Comparison of ENCODE assay signal across 7 cellular contexts in the genomic region with DNA sequence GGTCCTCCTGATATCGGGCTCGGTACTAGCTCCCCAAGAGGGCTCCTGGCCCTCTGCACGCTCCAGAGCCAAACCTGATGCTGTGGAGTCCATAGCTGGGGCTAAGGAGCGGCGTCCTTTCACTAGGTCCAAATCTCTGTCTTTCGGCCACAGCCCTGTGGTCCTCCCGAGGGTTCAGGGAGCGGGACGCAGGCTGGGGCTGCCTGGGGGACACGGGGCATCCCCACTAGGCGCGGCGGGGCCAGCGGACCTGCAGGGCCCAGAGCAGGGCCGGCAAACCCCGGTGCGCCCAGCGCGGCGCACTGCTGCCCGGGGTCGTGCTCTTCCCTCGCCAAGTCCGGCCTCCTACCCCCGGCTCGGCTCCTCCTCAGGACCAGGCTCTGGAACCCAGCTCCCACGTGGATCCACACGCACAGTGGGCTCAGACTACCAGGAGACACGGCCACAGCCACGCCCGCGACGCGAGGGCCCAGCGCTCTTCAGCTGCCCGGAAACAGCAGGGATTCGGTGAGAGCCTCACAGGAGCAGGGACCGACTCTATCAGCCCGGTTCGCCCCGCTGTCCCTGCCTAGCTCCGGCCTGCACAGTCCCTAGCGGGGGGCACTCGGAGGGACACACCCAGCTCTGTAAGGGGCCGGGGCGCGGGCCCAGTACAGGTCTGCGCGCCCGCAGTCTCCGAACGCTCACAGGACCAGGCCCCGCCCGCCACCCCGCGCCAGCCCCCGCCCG. TPM values are rescaled to one million over a fixed set of nuclear protein-coding genes. Genes with fewer than 3 reads are reported as not detected.
DNase-seq lines count a peak whose midpoint lies in the region; ATAC-seq, FAIRE-seq and TF ChIP-seq lines count a peak whose summit lies in the region.

No MANE protein-coding gene starts in this region.

- peak overlapping the region; percentile 67 to 94 for H3K4me2 ChIP-seq in H1 (ENCODE audit: insufficient read depth in 1 of 2, low read depth in 2 of 2, low read length in 2 of 2)

- H4K91ac ChIP-seq in H1 (replicated peaks; ENCODE audit: insufficient read length, low read length): no peak overlapping the region

- H3K36me3 Mint-ChIP-seq in WTC11: peaks cover 25% of the 10 kb centered on the region

- H2BK120ac ChIP-seq in H1 (replicated peaks; ENCODE audit: low read depth, low read length): no peak overlapping the region

- H3K23me2 ChIP-seq in H1 (ENCODE audit: low read depth, low read length): peaks cover 6% of the 10 kb centered on the region

- no peak overlapping the region for H2AK5ac ChIP-seq in H1 (ENCODE audit: low read depth, low read length)

- H3K4me3 Mint-ChIP-seq in WTC11: peak overlapping the region; percentile 79

- no peak overlapping the region for H3K23ac ChIP-seq in H1 (ENCODE audit: insufficient read length)

- no peak overlapping the region for H3K4ac ChIP-seq in H1 (replicated peaks; ENCODE audit: insufficient read length, low read depth, low read length)

- CTCF ChIA-PET in WTC11 (lab: Charles Lee) (interaction anchor here (0.9 to 1.9 kb wide), 4 partner anchors 37 to 230 kb away, joined by 3 to 7 read pairs (median 4); partner anchors contain the start of gene MRPS5), H1 (lab: Charles Lee; ENCODE audit: partially characterized antibody) (interaction anchor here (0.7 to 2.3 kb wide), 5 partner anchors 37 to 82 kb away, joined by 3 to 10 read pairs (median 4); partner anchors contain the start of gene MRPS5)

- H3K27me3 ChIP-seq in GM06990 (replicated peaks; ENCODE audit: control insufficient read depth, insufficient read depth, low read length) (no peaks in the 10 kb centered on the region), H1 (replicated peaks in 1 of 4; ENCODE audit: control insufficient read depth in 3 of 4, extremely low read depth in 1 of 4, insufficient read depth in 3 of 4, low read length in 3 of 4) (peaks cover 0 to 12% (median 9%) of the 10 kb centered on the region in 4 experiments; a peak in 4 of 7 replicates), lung (ENCODE audit: control insufficient read depth, insufficient read depth) (no peaks in the 10 kb centered on the region)

- TF ChIP-seq RAD21 in H1 (IDR thresholded peaks at IDR 0.05 in 1 of 2, conservative IDR thresholded peaks at IDR 0.05 in 1 of 2; ENCODE audit: low read depth in 2 of 2, low read length in 2 of 2): no peak

- H3K56ac ChIP-seq in H1 (replicated peaks; ENCODE audit: insufficient read length, low read depth, low read length): peak overlapping the region; percentile 61

- H3K36me3 ChIP-seq in GM06990 (ENCODE audit: control insufficient read depth, insufficient read depth, low read length) (peaks cover 2% of the 10 kb centered on the region; the same call in 1 of the 2 replicates), H1 (ENCODE audit: control insufficient read depth in 2 of 4, insufficient read depth in 4 of 4, low read length in 3 of 4) (peaks cover 0 to 15% (median 6%) of the 10 kb centered on the region in 4 experiments; a peak in 4 of 8 replicates), lung (ENCODE audit: control insufficient read depth in 2 of 2, insufficient read depth in 2 of 2, low read length in 2 of 2) (peaks cover 6 to 10% of the 10 kb centered on the region in 2 donors)

- peaks cover 11% of the 10 kb centered on the region for H3K4me1 Mint-ChIP-seq in WTC11

- DNase-seq in GM06990 (ENCODE audit: extremely low read depth, insufficient read length) (peak; percentile 61), HT-29 (ENCODE audit: low spot score) (peak; percentile 33), WTC11 (ENCODE audit: low spot score) (peak; percentile 51), H1 (ENCODE audit: low read depth in 1 of 2, low spot score in 2 of 2) (peak in 1 of 2 experiments; percentile 61), lung (ENCODE audit: low spot score) (peak; percentile 47)
- peak; percentile 47 for DNase-seq in stimulated activated naive CD4-positive, alpha-beta T cell treated with Interleukin-2 at 50 U/mL for 16 hours (lab: John Stamatoyannopoulos, UW)

- peak overlapping the region; percentile 63 for H4K8ac ChIP-seq in H1 (ENCODE audit: extremely low read depth, insufficient read depth, low read length)

- peaks cover 0 to 3% (median 0%) of the 10 kb centered on the region in 4 experiments; a peak in 2 of 7 replicates for H3K4me1 ChIP-seq in H1 (replicated peaks in 1 of 4; ENCODE audit: control insufficient read depth in 3 of 4, insufficient read depth in 4 of 4, low read length in 3 of 4)
- peaks cover 0 to 13% of the 10 kb centered on the region in 2 donors for H3K4me1 ChIP-seq in lung (ENCODE audit: control insufficient read depth in 2 of 2, insufficient read depth in 2 of 2, low read length in 2 of 2)

- no peak for TF ChIP-seq EP300 in H1 (IDR thresholded peaks at IDR 0.05; ENCODE audit: borderline replicate concordance in 1 of 2, low read depth in 2 of 2, low read length in 2 of 2)

- no peaks in the 10 kb centered on the region for H4K20me1 ChIP-seq in H1 (replicated peaks in 1 of 2; ENCODE audit: control insufficient read depth in 1 of 2, insufficient read depth in 2 of 2, low read length in 2 of 2)

- no peak for FAIRE-seq in H1 (lab: Jason Lieb, UNC)

- POLR2A ChIA-PET in WTC11 (lab: Charles Lee) (interaction anchor here (1.0 to 1.3 kb wide), 2 partner anchors 11 to 37 kb away, joined by 3 read pairs; partner anchors contain the start of gene MRPS5), H1 (lab: Charles Lee; ENCODE audit: partially characterized antibody) (interaction anchor here (1.0 to 1.1 kb wide), 3 partner anchors 9 to 38 kb away, joined by 3 to 5 read pairs (median 4); no protein-coding TSS in a partner anchor)

- WGBS in H1 (ENCODE audit: extremely low coverage in 1 of 2, insufficient coverage in 1 of 2, insufficient read length in 1 of 2, insufficient replicate concordance in 2 of 2, low coverage in 1 of 2, low lambda C conversion rate in 2 of 2, missing lambda C conversion rate in 1 of 2), 2 experiments: 12% methylated on average over 21 of the region's 58 CpGs; no CpG with 5 or more reads in 1 of the 2 experiments
- 1 to 2% methylated on average over 50 to 58 of the region's 58 CpGs for WGBS in lung, 2 donors

- peak overlapping the region; percentile 68; the same call in 1 of the 2 replicates for H2BK12ac ChIP-seq in H1 (ENCODE audit: low read depth, low read length)

- 0 out of 4 replicates have a peak, but pooled peaks cover 0 to 2% of the 10 kb centered on the region in 2 experiments for H3K79me2 ChIP-seq in H1 (ENCODE audit: control insufficient read depth in 1 of 2, insufficient read depth in 2 of 2, low read length in 2 of 2)

- TF ChIP-seq CTCF in GM06990 (IDR thresholded peaks at IDR 0.05; ENCODE audit: insufficient read depth, low read length, poor library complexity, severe bottlenecking): no peak
- no peak for TF ChIP-seq CTCF in WTC11 (IDR thresholded peaks at IDR 0.05)
- no peak for TF ChIP-seq CTCF in H1 (IDR thresholded peaks at IDR 0.05; ENCODE audit: control extremely low read depth in 1 of 3, insufficient read depth in 1 of 3, low read depth in 1 of 3, low read length in 3 of 3)
- no peak for TF ChIP-seq CTCF in lung (IDR thresholded peaks at IDR 0.05; ENCODE audit: control extremely low read depth, extremely low read depth)

- peak; percentile 42 for ATAC-seq in GM21515 (IDR thresholded peaks at IDR 0.05; ENCODE audit: unreplicated experiment)
- ATAC-seq in WTC11: peak; percentile 77
- ATAC-seq in lung (ENCODE audit: insufficient read depth, low FRiP score): peak; percentile 72

- H3K18ac ChIP-seq in H1 (ENCODE audit: extremely low read depth, low read length): peak overlapping the region; percentile 93

- H3K9me3 ChIP-seq in H1 (ENCODE audit: insufficient read depth in 2 of 2, low read depth in 1 of 2, low read length in 1 of 2) (peaks cover 6 to 9% of the 10 kb centered on the region in 2 experiments; a peak in 3 of 4 replicates), lung (ENCODE audit: control insufficient read depth in 2 of 2, insufficient read depth in 1 of 2, low read length in 1 of 2) (peaks cover 0 to 11% of the 10 kb centered on the region in 2 donors)

- 0 out of 2 replicates have a peak, but pooled peaks cover 4% of the 10 kb centered on the region for H3K9me3 Mint-ChIP-seq in WTC11

- H3K9ac ChIP-seq in H1 (replicated peaks in 1 of 4; ENCODE audit: extremely low read depth in 1 of 4, low read depth in 3 of 4, low read length in 3 of 4): peak overlapping the region in 3 of 4 experiments; percentile 0 to 35 (median 25); a peak in 4 of 7 replicates

- H3K14ac ChIP-seq in H1 (ENCODE audit: insufficient read length): no peak overlapping the region

- TF ChIP-seq POLR2A in H1 (IDR thresholded peaks at IDR 0.05; ENCODE audit: control extremely low read depth in 1 of 2, low read depth in 2 of 2, low read length in 2 of 2): no peak

- H2AFZ ChIP-seq in H1 (ENCODE audit: low read length): peak overlapping the region; percentile 95

- no peak overlapping the region for H2BK5ac ChIP-seq in H1 (ENCODE audit: low read depth, low read length)

- no peak overlapping the region for H2BK20ac ChIP-seq in H1 (ENCODE audit: low read length)

- peaks cover 17% of the 10 kb centered on the region for H3K27me3 Mint-ChIP-seq in WTC11 (ENCODE audit: low read depth)

- no peak overlapping the region for H4K5ac ChIP-seq in H1 (ENCODE audit: insufficient read length, low read depth, low read length)

- no peak overlapping the region for H3K27ac Mint-ChIP-seq in WTC11

- H2BK15ac ChIP-seq in H1 (ENCODE audit: low read length): 0 out of 2 replicates have a peak overlapping the region, but pooled peaks have one; percentile 81

- H3K79me1 ChIP-seq in H1 (ENCODE audit: low read depth, low read length): no peaks in the 10 kb centered on the region

- no peak overlapping the region for H3K27ac ChIP-seq in H1 (ENCODE audit: low read depth, low read length)
- H3K27ac ChIP-seq in lung (ENCODE audit: low read depth in 1 of 2, low read length in 1 of 2): peak overlapping the region; percentile 73 to 90

- peak overlapping the region; percentile 82 for H3K4me3 ChIP-seq in GM06990 (replicated peaks; ENCODE audit: low read depth, low read length)
- H3K4me3 ChIP-seq in H1 (ENCODE audit: extremely low read depth in 1 of 4, insufficient read depth in 2 of 4, low read depth in 3 of 4, low read length in 4 of 4): peak overlapping the region; percentile 59 to 84 (median 74)
- peak overlapping the region; percentile 66 for H3K4me3 ChIP-seq in lung

RNA-seq across cellular contexts. Expression of gene ZNF514, which starts 0.6 kb away (rescaled TPM):
- total RNA-seq in HT-29 (2014; rRNA removed; shearing (Covaris generic)): 5.4 and 5.6 TPM in 2 replicates
- total RNA-seq in WTC11 (2021) (18.0 to 19.3 TPM (median 18.2 TPM) in 3 replicates), lung (10 to 100 TPM; 18.9 to 38.4 TPM)
- total RNA-seq in H1 (2021; fragmentation: NEBNext Ultra II Directional; extraction: Animal tissue kit (Norgen Biotek cat#: 25700)): 12.1 and 13.3 TPM in 2 replicates
- polyA plus RNA-seq in H1 (2011; rRNA removed) (4.2 and 5.3 TPM in 2 replicates), lung (1 to 10 TPM; 5.0 to 6.8 TPM)
- polyA plus RNA-seq in H1 (2011; cell fraction: cytosol; rRNA removed): 9.1 TPM
- 12.2 TPM for polyA plus RNA-seq in H1 (2011; cell fraction: nucleus; rRNA removed)
- 10.5 to 14.9 TPM (median 11.1 TPM) in 4 replicates for polyA plus RNA-seq in H1 (2012, experiment 1 of 2)
- 0.79 TPM for polyA plus RNA-seq in H1 (2012, experiment 2 of 2)
- 10.8 TPM for polyA plus RNA-seq in H1 (2013, experiment 1 of 2)
- polyA plus RNA-seq in H1 (2013, experiment 2 of 2): 9.2 TPM
- 5.4 and 7.5 TPM in 2 replicates for polyA minus RNA-seq in H1 (2011; rRNA and poly(A)+ RNA removed)
- polyA minus RNA-seq in H1 (2011; cell fraction: cytosol; rRNA and poly(A)+ RNA removed): 8.2 TPM
- polyA minus RNA-seq in H1 (2011; cell fraction: nucleus; rRNA and poly(A)+ RNA removed): 19.7 TPM

RNA-seq across cellular contexts. Expression of gene ZNF2, which starts 6.6 kb away (rescaled TPM):
- total RNA-seq in HT-29 (2014; rRNA removed; shearing (Covaris generic)): 0.69 and 0.70 TPM in 2 replicates
- total RNA-seq in WTC11 (2021): 2.4 to 3.5 TPM (median 3.4 TPM) in 3 replicates
- total RNA-seq in H1 (2021; fragmentation: NEBNext Ultra II Directional; extraction: Animal tissue kit (Norgen Biotek cat#: 25700)): 2.9 and 3.0 TPM in 2 replicates
- polyA plus RNA-seq in H1 (2011; rRNA removed): 0.93 and 1.3 TPM in 2 replicates
- polyA plus RNA-seq in H1 (2011; cell fraction: cytosol; rRNA removed): 1.1 TPM
- 1.4 TPM for polyA plus RNA-seq in H1 (2011; cell fraction: nucleus; rRNA removed)
- 1.1 to 1.5 TPM (median 1.4 TPM) in 4 replicates for polyA plus RNA-seq in H1 (2012, experiment 1 of 2)
- polyA plus RNA-seq in H1 (2012, experiment 2 of 2): 0.33 TPM
- polyA plus RNA-seq in H1 (2013, experiment 1 of 2): 1.4 TPM
- 1.5 TPM for polyA plus RNA-seq in H1 (2013, experiment 2 of 2)
- polyA minus RNA-seq in H1 (2011; rRNA and poly(A)+ RNA removed): 3.1 and 3.6 TPM in 2 replicates
- 2.1 TPM for polyA minus RNA-seq in H1 (2011; cell fraction: cytosol; rRNA and poly(A)+ RNA removed)
- polyA minus RNA-seq in H1 (2011; cell fraction: nucleus; rRNA and poly(A)+ RNA removed): 1.9 TPM
- 1 to 10 TPM; 4.4 to 4.7 TPM for total RNA-seq in lung
- 1 to 10 TPM; 1.8 TPM for polyA plus RNA-seq in lung

RNA-seq across cellular contexts. Expression of gene MRPS5, which starts 37.4 kb away (rescaled TPM):
- 103 and 109 TPM in 2 replicates for total RNA-seq in HT-29 (2014; rRNA removed; shearing (Covaris generic))
- total RNA-seq in WTC11 (2021) (60.4 to 70.3 TPM (median 62.2 TPM) in 3 replicates), lung (10 to 100 TPM; 45.8 to 74.5 TPM)
- total RNA-seq in H1 (2021; fragmentation: NEBNext Ultra II Directional; extraction: Animal tissue kit (Norgen Biotek cat#: 25700)): 52.8 and 53.0 TPM in 2 replicates
- polyA plus RNA-seq in H1 (2011; rRNA removed) (36.7 and 38.3 TPM in 2 replicates), lung (10 to 100 TPM; 54.8 to 75.7 TPM)
- 46.5 TPM for polyA plus RNA-seq in H1 (2011; cell fraction: cytosol; rRNA removed)
- 51.5 TPM for polyA plus RNA-seq in H1 (2011; cell fraction: nucleus; rRNA removed)
- 50.1 to 55.1 TPM (median 50.5 TPM) in 4 replicates for polyA plus RNA-seq in H1 (2012, experiment 1 of 2)
- polyA plus RNA-seq in H1 (2012, experiment 2 of 2): 28.5 TPM
- 48.3 TPM for polyA plus RNA-seq in H1 (2013, experiment 1 of 2)
- 45.4 TPM for polyA plus RNA-seq in H1 (2013, experiment 2 of 2)
- 28.4 and 32.0 TPM in 2 replicates for polyA minus RNA-seq in H1 (2011; rRNA and poly(A)+ RNA removed)
- polyA minus RNA-seq in H1 (2011; cell fraction: cytosol; rRNA and poly(A)+ RNA removed): 19.7 TPM
- 35.6 TPM for polyA minus RNA-seq in H1 (2011; cell fraction: nucleus; rRNA and poly(A)+ RNA removed)

RNA-seq across cellular contexts. Expression of gene ZNF892, which starts 48.3 kb away (rescaled TPM):
- not detected in 2 replicates for total RNA-seq in HT-29 (2014; rRNA removed; shearing (Covaris generic))
- total RNA-seq in WTC11 (2021) (9.4 to 10.8 TPM (median 10.3 TPM) in 3 replicates), lung (1 to 10 TPM; 2.7 to 7.0 TPM)
- 10.7 and 10.8 TPM in 2 replicates for total RNA-seq in H1 (2021; fragmentation: NEBNext Ultra II Directional; extraction: Animal tissue kit (Norgen Biotek cat#: 25700))
- polyA plus RNA-seq in H1 (2011; rRNA removed) (1.4 and 1.5 TPM in 2 replicates), lung (under 1 TPM; 0.24 to 0.50 TPM)
- polyA plus RNA-seq in H1 (2011; cell fraction: cytosol; rRNA removed): 2.5 TPM
- polyA plus RNA-seq in H1 (2011; cell fraction: nucleus; rRNA removed): 3.3 TPM
- polyA plus RNA-seq in H1 (2012, experiment 1 of 2): 1.3 to 2.5 TPM (median 1.6 TPM) in 4 replicates
- 0.12 TPM for polyA plus RNA-seq in H1 (2012, experiment 2 of 2)
- 2.7 TPM for polyA plus RNA-seq in H1 (2013, experiment 1 of 2)
- 2.3 TPM for polyA plus RNA-seq in H1 (2013, experiment 2 of 2)
- polyA minus RNA-seq in H1 (2011; rRNA and poly(A)+ RNA removed): 12.8 and 19.4 TPM in 2 replicates
- polyA minus RNA-seq in H1 (2011; cell fraction: cytosol; rRNA and poly(A)+ RNA removed): 12.3 TPM
- 18.1 TPM for polyA minus RNA-seq in H1 (2011; cell fraction: nucleus; rRNA and poly(A)+ RNA removed)
